23 cellular contexts compared by ENCODE assay signal in genomic region chr14:46571970-46572369, GRCh38.
DNase-seq lines count a peak whose midpoint lies in the region; ATAC-seq, FAIRE-seq and TF ChIP-seq lines count a peak whose summit lies in the region.
"Had no signal": no experiment of that assay in that cellular context is flagged by ENCODE, and none has a peak within 500 bp of the region (broad histone marks: within the 10 kb centered on the region; RNA-seq: fewer than 3 reads in every experiment).

No MANE protein-coding gene starts in this region.

- H3K27me3 Mint-ChIP-seq in MCF 10A (ENCODE audit: insufficient read depth, unreplicated experiment), result peaks cover 76% of the 10 kb centered on the region
- peaks cover 3% of the 10 kb centered on the region for H3K27me3 Mint-ChIP-seq in nephron progenitor cell (ENCODE audit: low read depth, poor library complexity)
- no peaks in the 10 kb centered on the region; the same call in 1 of the 2 replicates for H3K27me3 Mint-ChIP-seq in HFFc6 (ENCODE audit: insufficient read depth)

- H3K27ac Mint-ChIP-seq in MCF 10A (ENCODE audit: low read depth, unreplicated experiment), result no peak overlapping the region
- H3K27ac Mint-ChIP-seq in nephron progenitor cell, result no peak overlapping the region
- no peak overlapping the region for H3K27ac Mint-ChIP-seq in HFFc6
- H3K27ac Mint-ChIP-seq: activated T-helper 2 cell treated with anti-CD3 and anti-CD28 coated beads, Interferon-gamma antibody, Interleukin-2, Interleukin-4, amounts not matched to agents 10 μg/mL and 5 μg/mL and 100 μg/mL, durations not matched to agents 14 hours and 24 hours and 36 hours; CD14-positive monocyte; nephron; stimulated activated effector memory CD8-positive, alpha-beta T cell treated with anti-CD3 and anti-CD28 coated beads, Interleukin-12 subunit alpha, Interleukin-12 subunit beta, amount 100 ng/mL, for 72 hours had no signal

- no peak for FAIRE-seq in urothelium cell line (lab: Jason Lieb, UNC)
- FAIRE-seq: A204.1, islet of Langerhans, K562 had no signal

- DNase-seq in MCF 10A (ENCODE audit: unreplicated experiment), result peak; percentile 27
- DNase-seq in breast epithelium (ENCODE audit: low spot score in 2 of 2), result no peak
- peak; percentile 42 for DNase-seq in RWPE1 (ENCODE audit: low spot score)
- DNase-seq in epithelial cell of prostate (ENCODE audit: low read depth, low spot score), result peak; percentile 24
- DNase-seq in urothelium cell line (ENCODE audit: low spot score), result peak; percentile 27
- no peak for DNase-seq in nephron progenitor cell
- no peak for DNase-seq in right cardiac atrium
- no peak for DNase-seq in HFFc6
- DNase-seq: activated CD4-positive, alpha-beta T cell treated with anti-CD3 and anti-CD28 coated beads for 1 hour; central memory CD4-positive, alpha-beta T cell; esophagus squamous epithelium; NCI-H2029; NCI-H510A; T-helper 9 cell; thyroid gland had no signal

- H3K4me1 ChIP-seq in breast epithelium, result no peaks in the 10 kb centered on the region
- H3K4me1 ChIP-seq in right cardiac atrium (ENCODE audit: control insufficient read depth, insufficient read depth, low read length), result no peaks in the 10 kb centered on the region
- H3K4me1 ChIP-seq: esophagus squamous epithelium, thyroid gland had no signal

- 70% methylated on average over 2 of the region's 2 CpGs for WGBS in right cardiac atrium

- POLR2A ChIA-PET in MCF 10A (lab: Yijun Ruan, JAX), result no interaction called here
- POLR2A ChIA-PET in RWPE1 (lab: Yijun Ruan, JAX; ENCODE audit: low non-redundant PET), result no interaction called here

- no peaks in the 10 kb centered on the region for H3K36me3 ChIP-seq in breast epithelium
- H3K36me3 ChIP-seq: esophagus squamous epithelium, SJSA1, thyroid gland had no signal

- no peak overlapping the region for H3K4me3 ChIP-seq in breast epithelium
- H3K4me3 ChIP-seq in right cardiac atrium (ENCODE audit: low read length), result no peak overlapping the region
- H3K4me3 ChIP-seq: esophagus squamous epithelium, K562, SJSA1, thyroid gland had no signal

- no peak overlapping the region for H3K4me3 Mint-ChIP-seq in MCF 10A (ENCODE audit: unreplicated experiment)
- no peak overlapping the region for H3K4me3 Mint-ChIP-seq in nephron progenitor cell
- H3K4me3 Mint-ChIP-seq in HFFc6, result no peak overlapping the region
- H3K4me3 Mint-ChIP-seq: CD14-positive monocyte; nephron; stimulated activated effector memory CD8-positive, alpha-beta T cell treated with anti-CD3 and anti-CD28 coated beads, Interleukin-12 subunit alpha, Interleukin-12 subunit beta, amount 100 ng/mL, for 72 hours had no signal

- H3K27ac ChIP-seq in breast epithelium (no peak overlapping the region), RWPE1 (no peak overlapping the region), epithelial cell of prostate (no peak overlapping the region), right cardiac atrium (ENCODE audit: low read length) (no peak overlapping the region)
- H3K27ac ChIP-seq: esophagus squamous epithelium, SJSA1, thyroid gland had no signal

- no peaks in the 10 kb centered on the region for H3K9me3 Mint-ChIP-seq in MCF 10A (ENCODE audit: unreplicated experiment)
- H3K9me3 Mint-ChIP-seq in nephron progenitor cell, result peaks cover 25% of the 10 kb centered on the region
- H3K9me3 Mint-ChIP-seq in HFFc6, result peaks cover 9% of the 10 kb centered on the region

- H3K27me3 ChIP-seq in breast epithelium, result no peaks in the 10 kb centered on the region
- H3K27me3 ChIP-seq in right cardiac atrium (ENCODE audit: control insufficient read depth, insufficient read depth), result no peaks in the 10 kb centered on the region
- H3K27me3 ChIP-seq: esophagus squamous epithelium, SJSA1, thyroid gland had no signal

- H3K9me3 ChIP-seq in breast epithelium, result peaks cover 0 to 4% of the 10 kb centered on the region in 2 donors
- no peaks in the 10 kb centered on the region for H3K9me3 ChIP-seq in right cardiac atrium (ENCODE audit: control insufficient read depth, low read length)
- H3K9me3 ChIP-seq: esophagus squamous epithelium, SJSA1, thyroid gland had no signal

- no peak for ATAC-seq in right cardiac atrium
- ATAC-seq: K562; stimulated activated effector memory CD8-positive, alpha-beta T cell treated with anti-CD3 and anti-CD28 coated beads, Interleukin-12 subunit alpha, Interleukin-12 subunit beta, amount 100 ng/mL, for 72 hours had no signal

- intact Hi-C loops in MCF 10A (cut with micrococcal nuclease) (no loop called here), breast epithelium (cut with DNase I; ENCODE audit: low total_unique reads) (no loop called here), right cardiac atrium (cut with DNase I) (no loop called here)

- H3K4me1 Mint-ChIP-seq in MCF 10A (ENCODE audit: insufficient read depth, unreplicated experiment) (no peaks in the 10 kb centered on the region), nephron progenitor cell (peaks cover 24% of the 10 kb centered on the region), HFFc6 (ENCODE audit: low read depth) (no peaks in the 10 kb centered on the region)
- H3K4me1 Mint-ChIP-seq: stimulated activated effector memory CD8-positive, alpha-beta T cell treated with anti-CD3 and anti-CD28 coated beads, Interleukin-12 subunit alpha, Interleukin-12 subunit beta, amount 100 ng/mL, for 72 hours had no signal

- CTCF ChIA-PET in MCF 10A (lab: Yijun Ruan, JAX) (no interaction called here), RWPE1 (lab: Yijun Ruan, JAX) (interaction anchor here (0.6 to 1.1 kb wide), 2 partner anchors 9 to 202 kb away, joined by 3 to 4 read pairs; no protein-coding TSS in a partner anchor)

- H3K36me3 Mint-ChIP-seq in MCF 10A (ENCODE audit: insufficient read depth, unreplicated experiment) (no peaks in the 10 kb centered on the region), nephron progenitor cell (ENCODE audit: low read depth) (peaks cover 19% of the 10 kb centered on the region), HFFc6 (ENCODE audit: low read depth) (no peaks in the 10 kb centered on the region)
- H3K36me3 Mint-ChIP-seq: CD14-positive monocyte; stimulated activated effector memory CD8-positive, alpha-beta T cell treated with anti-CD3 and anti-CD28 coated beads, Interleukin-12 subunit alpha, Interleukin-12 subunit beta, amount 100 ng/mL, for 72 hours had no signal

- BruUV-seq in MCF 10A (replicated peaks; lab: Mats Ljungman, UMichigan), result no TSS peak

- TF ChIP-seq POLR2A in breast epithelium (IDR thresholded peaks at IDR 0.05), result no peak

- TF ChIP-seq CTCF in MCF 10A (IDR thresholded peaks at IDR 0.05; ENCODE audit: unreplicated experiment) (no peak), breast epithelium (IDR thresholded peaks at IDR 0.05) (no peak), RWPE1 (conservative IDR thresholded peaks at IDR 0.05; ENCODE audit: low read depth) (no peak), nephron progenitor cell (IDR thresholded peaks at IDR 0.05) (no peak), HFFc6 (IDR thresholded peaks at IDR 0.05) (no peak)

Comparison
In these comparisons a context has a peak if more than half of its experiments do, and no peak if none do; other contexts are left out.
1. DNase-seq: peak in MCF 10A (single experiment), RWPE1 (single experiment), epithelial cell of prostate (single experiment) and urothelium cell line (single experiment); none in breast epithelium (0 of 2), nephron progenitor cell (single experiment), right cardiac atrium (0 of 3) and HFFc6 (single experiment).